Comparison of ENCODE assay signal across 19 cellular contexts in the genomic region with DNA sequence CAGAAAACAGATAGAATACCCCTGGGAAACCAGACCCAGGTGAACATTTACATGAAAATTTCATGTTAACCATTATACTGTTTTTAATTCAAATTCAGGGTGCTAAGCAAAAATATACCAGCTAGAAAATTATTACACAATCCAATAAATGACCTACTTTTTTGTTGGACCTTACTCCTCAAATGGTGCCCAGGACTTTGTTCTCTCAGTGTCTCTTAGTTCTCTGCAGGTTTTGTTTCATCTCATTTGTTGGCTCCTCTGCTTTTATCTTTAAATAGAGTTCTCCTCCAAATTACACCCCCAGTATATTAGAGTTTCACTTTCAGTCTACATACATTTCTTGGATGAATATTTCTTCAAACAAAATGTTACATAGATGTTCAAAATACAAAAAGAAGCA.
"Had no signal": no experiment of that assay in that cellular context is flagged by ENCODE, and none has a peak within 500 bp of the region (broad histone marks: within the 10 kb centered on the region; RNA-seq: fewer than 3 reads in every experiment).

No MANE protein-coding gene starts in this region.

- DNase-seq: effector memory CD8-positive, alpha-beta T cell; head of caudate nucleus; kidney glomerular epithelial cell; left lung; mesendoderm; naive B cell; psoas muscle; retina; spleen; stimulated activated CD4-positive, alpha-beta T cell treated with anti-CD3 and anti-CD28 coated beads, Interleukin-15, amount 100 ng/mL, for 24 hours; stimulated activated CD4-positive, alpha-beta T cell treated with anti-CD3 and anti-CD28 coated beads, Interleukin-1b, Interleukin-23, amount 100 ng/mL, for 48 hours; stimulated activated CD4-positive, alpha-beta T cell treated with anti-CD3 and anti-CD28 coated beads, Interleukin-4, amount 100 ng/mL, for 24 hours; testis; trophoblast cell had no signal

- H3K9me3 ChIP-seq: left lung, psoas muscle, spleen, testis had no signal

- ATAC-seq: effector memory CD8-positive, alpha-beta T cell; psoas muscle; sciatic nerve; stimulated activated memory B cell treated with anti-CD40 and anti-IgM and Interleukin-4, amounts not matched to agents 10 μg/mL and 1 μg/mL and 100 μg/mL, for 72 hours had no signal

- H3K4me3 ChIP-seq: hepatocyte, left lung, lung, psoas muscle, spleen, testis had no signal

- H3K36me3 ChIP-seq: left lung had no signal

- H3K4me1 ChIP-seq: spleen, testis had no signal

- H3K27me3 ChIP-seq: foreskin keratinocyte, hepatocyte, left lung, spleen, testis had no signal

- H3K27ac ChIP-seq: foreskin keratinocyte, hepatocyte, psoas muscle, spleen, testis had no signal
